Comparison of ENCODE assay signal across 1 cellular context in the genomic region with DNA sequence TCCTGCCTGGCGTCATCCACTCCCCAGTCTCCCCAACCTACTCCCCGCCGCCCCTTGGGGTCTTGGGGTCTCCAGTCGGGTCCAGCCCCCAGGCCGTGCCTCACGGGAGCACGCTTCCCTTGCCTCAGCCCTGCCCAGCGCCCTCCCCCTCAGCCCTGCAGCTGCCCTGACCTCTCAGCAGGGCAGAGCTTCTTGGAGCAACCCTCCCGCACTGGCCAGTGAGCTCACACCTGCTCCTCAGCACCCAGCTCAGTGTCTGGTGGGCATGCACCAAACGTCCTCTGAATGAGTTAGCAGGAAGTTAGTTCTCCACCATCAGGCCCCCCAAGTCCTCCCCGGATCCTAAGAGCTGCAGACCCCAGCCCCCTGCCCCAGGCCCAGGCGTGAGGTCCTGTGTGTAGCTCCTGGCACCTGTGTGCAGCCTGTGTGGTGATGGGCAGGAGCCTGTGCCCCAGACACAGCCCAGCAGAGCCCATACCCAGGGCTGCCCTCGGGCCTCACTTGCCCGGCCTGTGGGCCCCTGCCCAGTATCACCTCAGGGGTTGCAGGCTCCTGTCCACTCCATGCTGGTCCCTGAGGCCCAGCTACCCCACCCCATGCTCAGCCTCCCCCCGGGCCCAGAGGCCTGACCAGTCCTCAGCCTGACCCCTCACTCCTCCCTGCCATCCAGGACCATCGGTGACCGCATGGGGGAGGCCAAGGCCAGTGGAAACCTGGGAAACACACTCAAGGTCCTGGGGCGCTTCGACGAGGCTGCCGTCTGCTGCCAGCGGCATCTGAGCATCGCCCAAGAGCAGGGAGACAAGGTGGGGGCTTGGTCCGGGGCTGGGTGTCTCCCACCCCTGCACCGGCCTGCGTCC.
TF ChIP-seq lines count a peak whose summit lies in the region.

No MANE protein-coding gene starts in this region.

TF ChIP-seq in HepG2, 621 proteins besides CTCF, POLR2A, EP300 and RAD21:
- TF ChIP-seq ZNF772 (CRISPR knock-in tag; IDR thresholded peaks at IDR 0.05) (no peak), ZBTB33 (CRISPR knock-in tag; IDR thresholded peaks at IDR 0.05) (peak; percentile 69; the same call in 1 of the 2 replicates), SOX5 (CRISPR knock-in tag; IDR thresholded peaks at IDR 0.05; ENCODE audit: borderline replicate concordance) (no peak)
